In genomic region chr7:107960306-107960705, GRCh38 we compare ENCODE assay signal across 31 cellular contexts. TPM values are rescaled to one million over a fixed set of nuclear protein-coding genes. Genes with fewer than 3 reads are reported as not detected.
DNase-seq lines count a peak whose midpoint lies in the region; ATAC-seq, FAIRE-seq and TF ChIP-seq lines count a peak whose summit lies in the region.
"Had no signal": no experiment of that assay in that cellular context is flagged by ENCODE, and none has a peak within 500 bp of the region (broad histone marks: within the 10 kb centered on the region; RNA-seq: fewer than 3 reads in every experiment).

No MANE protein-coding gene starts in this region.

- no peaks in the 10 kb centered on the region for H3K9me3 ChIP-seq in esophagus muscularis mucosa
- no peaks in the 10 kb centered on the region for H3K9me3 ChIP-seq in sigmoid colon
- H3K9me3 ChIP-seq: left lung, pancreas, right atrium auricular region, SJSA1, upper lobe of left lung had no signal

- TF ChIP-seq POLR2A in esophagus muscularis mucosa (IDR thresholded peaks at IDR 0.05; ENCODE audit: low read depth) (no peak), sigmoid colon (IDR thresholded peaks at IDR 0.05) (no peak), GM18505 (IDR thresholded peaks at IDR 0.05; ENCODE audit: borderline replicate concordance, extremely low read depth, insufficient read depth, insufficient read length) (no peak)

- no peaks in the 10 kb centered on the region for H3K36me3 Mint-ChIP-seq in T-cell
- H3K36me3 Mint-ChIP-seq: activated naive CD8-positive, alpha-beta T cell treated with anti-CD3 and anti-CD28 coated beads for 36 hours; CD14-positive monocyte; natural killer cell treated with Interleukin-12 subunit alpha and Interleukin-12 subunit beta and Interleukin-15 and Interleukin-18, amount 100 ng/mL, for 72 hours had no signal

- POLR2A ChIA-PET in T-cell (lab: Charles Lee) = no interaction called here

- no peak for ATAC-seq in GM18505 (IDR thresholded peaks at IDR 0.05; ENCODE audit: unreplicated experiment)
- ATAC-seq in HG02870 (IDR thresholded peaks at IDR 0.05; ENCODE audit: unreplicated experiment) = no peak
- ATAC-seq in T-cell (replicated peaks in 1 of 4) = no peak
- ATAC-seq: activated CD8-positive, alpha-beta T cell treated with anti-CD3 and anti-CD28 coated beads for 36 hours; left lung; natural killer cell treated with Interleukin-12 subunit alpha and Interleukin-12 subunit beta and Interleukin-15 and Interleukin-18, amount 100 ng/mL, for 72 hours; pancreas had no signal

- intact Hi-C loops in esophagus muscularis mucosa (cut with DNase I) (no loop called here), sigmoid colon (cut with DNase I) (no loop called here)

- WGBS in esophagus muscularis mucosa = 52% methylated on average over 5 of the region's 5 CpGs
- WGBS in sigmoid colon, 2 donors = 90 to 96% methylated on average over 5 of the region's 5 CpGs

- no peak overlapping the region for H3K4me3 Mint-ChIP-seq in T-cell
- H3K4me3 Mint-ChIP-seq: activated CD8-positive, alpha-beta T cell treated with anti-CD3 and anti-CD28 coated beads for 36 hours; activated naive CD8-positive, alpha-beta T cell treated with anti-CD3 and anti-CD28 coated beads for 36 hours; CD14-positive monocyte; mesothelial cell of epicardium; natural killer cell treated with Interleukin-12 subunit alpha and Interleukin-12 subunit beta and Interleukin-15 and Interleukin-18, amount 100 ng/mL, for 72 hours; stimulated activated naive CD8-positive, alpha-beta T cell treated with anti-CD3 and anti-CD28 coated beads, Interleukin-15, Interleukin-2, amounts not matched to agents 100 ng/mL and 50 ng/mL, for 24 hours had no signal

- H3K36me3 ChIP-seq in esophagus muscularis mucosa (peaks cover 0 to 92% (median 68%) of the 10 kb centered on the region in 4 donors), sigmoid colon (peaks cover 25 to 86% (median 53%) of the 10 kb centered on the region in 4 donors)

- H3K27me3 Mint-ChIP-seq in T-cell = peaks cover 15 to 20% of the 10 kb centered on the region in 2 donors
- H3K27me3 Mint-ChIP-seq: stimulated activated naive CD8-positive, alpha-beta T cell treated with anti-CD3 and anti-CD28 coated beads, Interleukin-15, Interleukin-2, amounts not matched to agents 100 ng/mL and 50 ng/mL, for 24 hours had no signal

- H3K4me3 ChIP-seq in esophagus muscularis mucosa = no peak overlapping the region
- H3K4me3 ChIP-seq in sigmoid colon = no peak overlapping the region
- H3K4me3 ChIP-seq: left lung, pancreas, right atrium auricular region, SJSA1, upper lobe of left lung had no signal

- no peaks in the 10 kb centered on the region for H3K27me3 ChIP-seq in esophagus muscularis mucosa
- no peaks in the 10 kb centered on the region for H3K27me3 ChIP-seq in sigmoid colon
- H3K27me3 ChIP-seq: left lung, pancreas, right atrium auricular region, SJSA1, upper lobe of left lung had no signal

- no peak overlapping the region for H3K27ac Mint-ChIP-seq in T-cell
- H3K27ac Mint-ChIP-seq: activated CD8-positive, alpha-beta T cell treated with anti-CD3 and anti-CD28 coated beads for 36 hours; activated naive CD8-positive, alpha-beta T cell treated with anti-CD3 and anti-CD28 coated beads for 36 hours; CD14-positive monocyte; mesothelial cell of epicardium; natural killer cell treated with Interleukin-12 subunit alpha and Interleukin-12 subunit beta and Interleukin-15 and Interleukin-18, amount 100 ng/mL, for 72 hours; stimulated activated naive CD8-positive, alpha-beta T cell treated with anti-CD3 and anti-CD28 coated beads, Interleukin-15, Interleukin-2, amounts not matched to agents 100 ng/mL and 50 ng/mL, for 24 hours had no signal

- CTCF ChIA-PET in T-cell (lab: Charles Lee) = no interaction called here

- no peaks in the 10 kb centered on the region for H3K4me1 Mint-ChIP-seq in T-cell
- H3K4me1 Mint-ChIP-seq: activated naive CD8-positive, alpha-beta T cell treated with anti-CD3 and anti-CD28 coated beads for 36 hours; CD14-positive monocyte; mesothelial cell of epicardium had no signal

- TF ChIP-seq CTCF in esophagus muscularis mucosa (IDR thresholded peaks at IDR 0.05) (no peak), sigmoid colon (IDR thresholded peaks at IDR 0.05) (no peak)

- H3K9me3 Mint-ChIP-seq in T-cell = no peaks in the 10 kb centered on the region
- H3K9me3 Mint-ChIP-seq: activated CD8-positive, alpha-beta T cell treated with anti-CD3 and anti-CD28 coated beads for 36 hours; activated naive CD8-positive, alpha-beta T cell treated with anti-CD3 and anti-CD28 coated beads for 36 hours; mesothelial cell of epicardium; natural killer cell treated with Interleukin-12 subunit alpha and Interleukin-12 subunit beta and Interleukin-15 and Interleukin-18, amount 100 ng/mL, for 72 hours; stimulated activated naive CD8-positive, alpha-beta T cell treated with anti-CD3 and anti-CD28 coated beads, Interleukin-15, Interleukin-2, amounts not matched to agents 100 ng/mL and 50 ng/mL, for 24 hours had no signal

- peak; percentile 91 for DNase-seq in NCI-H1694 treated with DMSO at 0.1 percent for 48 hours (lab: John Stamatoyannopoulos, UW)
- peak; percentile 33 for DNase-seq in NCI-H2196 (lab: John Stamatoyannopoulos, UW; ENCODE audit: unreplicated experiment)
- no peak for DNase-seq in esophagus muscularis mucosa (ENCODE audit: extremely low spot score)
- no peak for DNase-seq in sigmoid colon
- DNase-seq in GM19239 (ENCODE audit: insufficient read length, low spot score) = no peak
- DNase-seq in T-cell = no peak
- DNase-seq: activated CD4-positive, CD25-positive, alpha-beta regulatory T cell treated with anti-CD3 and anti-CD28 coated beads, Interleukin-2, amount 50 U/mL, for 72 hours; activated CD8-positive, alpha-beta T cell treated with anti-CD3 and anti-CD28 coated beads for 36 hours; activated effector memory CD4-positive, alpha-beta T cell treated with Interleukin-2 at 50 U/mL for 16 hours; activated naive CD8-positive, alpha-beta T cell treated with anti-CD3 and anti-CD28 coated beads for 36 hours; activated T-cell treated with anti-CD3 and anti-CD28 coated beads for 4 hours; effector CD8-positive, alpha-beta T cell; EL; erythroblast; foreskin melanocyte; left lung; NCI-H146; NCI-H446 treated with DMSO at 0.1 percent for 48 hours; pancreas; stimulated activated CD4-positive, alpha-beta T cell treated with anti-CD3 and anti-CD28 coated beads, Interleukin-15, amount 100 ng/mL, for 24 hours had no signal

- TF ChIP-seq EP300 in esophagus muscularis mucosa (IDR thresholded peaks at IDR 0.05) = no peak
- no peak for TF ChIP-seq EP300 in sigmoid colon (IDR thresholded peaks at IDR 0.05)

- H3K27ac ChIP-seq in esophagus muscularis mucosa (replicated peaks in 1 of 4) (peak overlapping the region; percentile 79 to 86 (median 80)), sigmoid colon (peak overlapping the region; percentile 55 to 77 (median 74))
- H3K27ac ChIP-seq: left lung, pancreas, SJSA1 had no signal

- H3K4me1 ChIP-seq in esophagus muscularis mucosa = peaks cover 23 to 65% (median 61%) of the 10 kb centered on the region in 4 donors
- H3K4me1 ChIP-seq in sigmoid colon = peaks cover 0 to 61% (median 41%) of the 10 kb centered on the region in 4 donors
- H3K4me1 ChIP-seq: pancreas had no signal

- no peak for FAIRE-seq in GM19239 (lab: Jason Lieb, UNC)
- FAIRE-seq: GM12892, pancreas had no signal

RNA-seq across cellular contexts. Expression of gene LAMB1, which starts 42.7 kb away (rescaled TPM):
- total RNA-seq in esophagus muscularis mucosa (100 to 1,000 TPM; 167 to 240 (median 219) TPM), sigmoid colon (100 to 1,000 TPM; 161 to 246 (median 185) TPM), T-cell (1 to 10 TPM in 2 of 5 donors, under 1 TPM in 1, not detected in 2; 0.56 to 1.4 (median 1.0) TPM)
- 100 to 1,000 TPM in 1 of 3 donors, 10 to 100 TPM in 2; 16.9 to 103 (median 22.8) TPM for polyA plus RNA-seq in sigmoid colon
- total RNA-seq: natural killer cell treated with Interleukin-12 subunit alpha and Interleukin-12 subunit beta and Interleukin-15 and Interleukin-18, amount 100 ng/mL, for 72 hours; T-helper 1 cell treated with Interleukin-12 subunit alpha and Interleukin-12 subunit beta and Interleukin-4 antibody, amounts not matched to agents 30 ng/mL and 1 ng/mL, for 36 hours had no signal

Comparison
In these comparisons a context has a peak if more than half of its experiments do, and no peak if none do; other contexts are left out.
1. DNase-seq: peak in NCI-H1694 treated with DMSO at 0.1 percent for 48 hours (single experiment) and NCI-H2196 (single experiment); none in esophagus muscularis mucosa (single experiment), sigmoid colon (single experiment), GM19239 (single experiment) and T-cell (0 of 34).
2. RNA of gene LAMB1, which starts 42.7 kb away (total RNA-seq): 167 to 240 TPM in esophagus muscularis mucosa and 161 to 246 TPM in sigmoid colon; 0.56 to 1.4 TPM in T-cell; every median in the first group is over 10 times any median in the second.